11 cellular contexts compared by ENCODE assay signal in the genomic region with DNA sequence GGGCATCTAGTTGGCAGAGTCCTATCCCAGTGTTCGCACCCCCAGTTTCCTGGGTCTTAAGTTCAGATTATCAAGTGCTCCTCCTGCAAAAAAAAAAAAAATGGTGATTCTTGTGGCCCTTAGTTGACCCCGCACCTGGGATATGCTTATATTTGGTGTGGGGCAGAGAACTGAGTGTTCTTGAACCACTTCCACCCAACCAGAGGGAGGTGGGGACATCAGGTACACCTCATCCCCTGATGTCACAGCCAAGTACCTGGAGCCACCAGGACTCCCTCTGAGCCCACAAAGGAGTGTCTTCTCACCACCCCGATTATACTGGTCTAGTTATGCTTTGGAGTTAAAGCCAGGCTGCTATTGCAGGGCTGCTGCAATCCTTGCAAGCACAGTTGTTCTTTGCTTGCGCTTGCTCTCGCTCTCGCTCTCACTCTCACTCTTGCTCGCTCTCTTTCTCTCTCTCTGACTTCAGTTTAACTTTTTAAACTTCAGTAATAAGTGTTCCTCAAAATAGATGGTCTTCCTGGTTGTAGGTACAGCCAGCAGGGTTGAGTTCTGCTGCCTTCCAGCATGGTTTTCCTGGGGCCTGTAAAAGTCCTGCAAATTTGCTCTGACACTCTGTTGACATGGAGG.
A peak's percentile ranks its signal among the peaks of the same experiment; 100 is the strongest.
DNase-seq lines count a peak whose midpoint lies in the region; ATAC-seq and TF ChIP-seq lines count a peak whose summit lies in the region.
"Had no signal": no experiment of that assay in that cellular context is flagged by ENCODE, and none has a peak within 500 bp of the region (broad histone marks: within the 10 kb centered on the region; RNA-seq: fewer than 3 reads in every experiment).

No MANE protein-coding gene starts in this region.

- no peak for TF ChIP-seq POLR2A in gastroesophageal sphincter (IDR thresholded peaks at IDR 0.05)

- no peak for ATAC-seq in CD8-positive, alpha-beta T cell
- ATAC-seq in T-cell (replicated peaks in 1 of 4) = peak in 1 of 4 experiments; percentile 27
- no peak for ATAC-seq in gastroesophageal sphincter
- ATAC-seq in HG02571 (IDR thresholded peaks at IDR 0.05; ENCODE audit: unreplicated experiment) = no peak

- no peak overlapping the region for H3K27ac ChIP-seq in CD8-positive, alpha-beta T cell (ENCODE audit: low read depth, low read length)
- H3K27ac ChIP-seq in gastroesophageal sphincter (peak overlapping the region; percentile 15 to 70 (median 67)), substantia nigra (ENCODE audit: low read depth, low read length, poor library complexity, severe bottlenecking) (no peak overlapping the region), dorsolateral prefrontal cortex (peak overlapping the region in 3 of 59 donors; percentile 3 to 45 (median 25))

- TF ChIP-seq CTCF in CD8-positive, alpha-beta T cell (IDR thresholded peaks at IDR 0.05) = no peak
- TF ChIP-seq CTCF in gastroesophageal sphincter (IDR thresholded peaks at IDR 0.05) (no peak), nephron progenitor cell (IDR thresholded peaks at IDR 0.05) (no peak), dorsolateral prefrontal cortex (IDR thresholded peaks at IDR 0.05 in 54 of 56, conservative IDR thresholded peaks at IDR 0.05 in 2 of 56; ENCODE audit: low read depth in 1 of 56, partially characterized antibody in 56 of 56) (no peak)

- POLR2A ChIA-PET in CD8-positive, alpha-beta T cell (lab: Charles Lee) = no interaction called here
- POLR2A ChIA-PET in T-cell (lab: Charles Lee) = no interaction called here

- H3K36me3 ChIP-seq in CD8-positive, alpha-beta T cell (ENCODE audit: insufficient read depth, low read length) = no peaks in the 10 kb centered on the region
- H3K36me3 ChIP-seq in gastroesophageal sphincter = no peaks in the 10 kb centered on the region

- no peaks in the 10 kb centered on the region for H3K27me3 ChIP-seq in CD8-positive, alpha-beta T cell (ENCODE audit: insufficient read depth, low read length)
- H3K27me3 ChIP-seq in gastroesophageal sphincter (no peaks in the 10 kb centered on the region), dorsolateral prefrontal cortex (no peaks in the 10 kb centered on the region)

- H3K4me1 Mint-ChIP-seq in CD8-positive, alpha-beta T cell (ENCODE audit: low read depth) = peaks cover 42% of the 10 kb centered on the region
- H3K4me1 Mint-ChIP-seq in T-cell (peaks cover 36 to 58% (median 45%) of the 10 kb centered on the region in 3 donors), nephron progenitor cell (peaks cover 14% of the 10 kb centered on the region)

- no peak for TF ChIP-seq EP300 in gastroesophageal sphincter (IDR thresholded peaks at IDR 0.05)

- WGBS in gastroesophageal sphincter (ENCODE audit: low coverage in 1 of 2), 2 donors = 62 to 93% methylated on average over 6 of the region's 7 CpGs

- CTCF ChIA-PET in CD8-positive, alpha-beta T cell (lab: Charles Lee) = no interaction called here
- CTCF ChIA-PET in T-cell (lab: Charles Lee) = no interaction called here

- intact Hi-C loops in CD8-positive, alpha-beta T cell (cut with DNase I, micrococcal nuclease) = loop anchor here in 1 of 2 experiments (1.0 kb wide), 1 partner anchor 15 kb away; no protein-coding TSS in a partner anchor
- intact Hi-C loops in dorsolateral prefrontal cortex (cut with DNase I) = no loop called here

- peaks cover 3% of the 10 kb centered on the region for H3K9me3 Mint-ChIP-seq in CD8-positive, alpha-beta T cell
- H3K9me3 Mint-ChIP-seq in T-cell (peaks cover 0 to 4% (median 3%) of the 10 kb centered on the region in 3 donors), nephron progenitor cell (peaks cover 18% of the 10 kb centered on the region)

- peak overlapping the region; percentile 58 for H3K4me3 Mint-ChIP-seq in CD8-positive, alpha-beta T cell
- H3K4me3 Mint-ChIP-seq in T-cell = peak overlapping the region; percentile 18 to 70 (median 54)
- no peak overlapping the region for H3K4me3 Mint-ChIP-seq in nephron progenitor cell
- H3K4me3 Mint-ChIP-seq: activated CD4-positive, alpha-beta memory T cell treated with anti-CD3 and anti-CD28 coated beads for 36 hours had no signal

- DNase-seq in CD8-positive, alpha-beta T cell = no peak
- DNase-seq in T-cell = peak in 3 of 34 experiments; percentile 8 to 52 (median 15)
- no peak for DNase-seq in nephron progenitor cell
- no peak for DNase-seq in COLO829 (ENCODE audit: low spot score)
- no peak for DNase-seq in substantia nigra (lab: John Stamatoyannopoulos, UW)
- no peak for DNase-seq in dorsolateral prefrontal cortex
- DNase-seq: midbrain, NCI-H1436 had no signal

- peak overlapping the region; percentile 82 for H3K27ac Mint-ChIP-seq in CD8-positive, alpha-beta T cell
- H3K27ac Mint-ChIP-seq in T-cell (peak overlapping the region; percentile 95 to 96), nephron progenitor cell (peak overlapping the region; percentile 87)
- H3K27ac Mint-ChIP-seq: activated CD4-positive, alpha-beta memory T cell treated with anti-CD3 and anti-CD28 coated beads for 36 hours had no signal

- no peaks in the 10 kb centered on the region for H3K9me3 ChIP-seq in CD8-positive, alpha-beta T cell (ENCODE audit: low read length)
- H3K9me3 ChIP-seq in gastroesophageal sphincter = peaks cover 0 to 13% (median 0%) of the 10 kb centered on the region in 3 donors

- no peaks in the 10 kb centered on the region for H3K27me3 Mint-ChIP-seq in CD8-positive, alpha-beta T cell (ENCODE audit: low read depth)
- no peaks in the 10 kb centered on the region for H3K27me3 Mint-ChIP-seq in T-cell
- H3K27me3 Mint-ChIP-seq in nephron progenitor cell (ENCODE audit: low read depth, poor library complexity) = no peaks in the 10 kb centered on the region

- no peaks in the 10 kb centered on the region for H3K36me3 Mint-ChIP-seq in CD8-positive, alpha-beta T cell
- peaks cover 3% of the 10 kb centered on the region for H3K36me3 Mint-ChIP-seq in T-cell
- H3K36me3 Mint-ChIP-seq in nephron progenitor cell (ENCODE audit: low read depth) = peaks cover 10% of the 10 kb centered on the region

- peaks cover 47% of the 10 kb centered on the region for H3K4me1 ChIP-seq in CD8-positive, alpha-beta T cell (ENCODE audit: insufficient read depth, low read length)
- H3K4me1 ChIP-seq in gastroesophageal sphincter = peaks cover 0 to 37% (median 0%) of the 10 kb centered on the region in 3 donors

- no peak overlapping the region for H3K4me3 ChIP-seq in CD8-positive, alpha-beta T cell (ENCODE audit: low read depth, low read length)
- H3K4me3 ChIP-seq in gastroesophageal sphincter = no peak overlapping the region
- H3K4me3 ChIP-seq in dorsolateral prefrontal cortex = no peak overlapping the region

Comparison
In these comparisons a context has a peak if more than half of its experiments do, and no peak if none do; other contexts are left out.
1. H3K27ac ChIP-seq: peak in gastroesophageal sphincter (4 of 4); none in CD8-positive, alpha-beta T cell (single experiment) and substantia nigra (single experiment).
2. Peak in every context shown above with its lines, with median percentiles within 50 percentile points of each other: H3K27ac Mint-ChIP-seq.